ENCODE assay signal across 13 cellular contexts in genomic region chr2:132623096-132623839, GRCh38. TPM values are rescaled to one million over a fixed set of nuclear protein-coding genes. Genes with fewer than 3 reads are reported as not detected.
A peak's percentile ranks its signal among the peaks of the same experiment; 100 is the strongest.
DNase-seq lines count a peak whose midpoint lies in the region; TF ChIP-seq lines count a peak whose summit lies in the region.
"Had no signal": no experiment of that assay in that cellular context is flagged by ENCODE, and none has a peak within 500 bp of the region (broad histone marks: within the 10 kb centered on the region; RNA-seq: fewer than 3 reads in every experiment).

No MANE protein-coding gene starts in this region.

- no peaks in the 10 kb centered on the region for H3K36me3 Mint-ChIP-seq in HFFc6 (ENCODE audit: low read depth)

- POLR2A ChIA-PET in A673 (lab: Charles Lee; ENCODE audit: low non-redundant PET), result no interaction called here

- CTCF ChIA-PET in A673 (lab: Charles Lee), result interaction anchor here (0.5 kb wide), 1 partner anchor 8 kb away, joined by 3 read pairs; no protein-coding TSS in a partner anchor

- H3K9me3 Mint-ChIP-seq in HFFc6, result no peaks in the 10 kb centered on the region; the same call in 1 of the 2 replicates

- H3K27me3 Mint-ChIP-seq in HFFc6 (ENCODE audit: insufficient read depth), result peaks cover 3% of the 10 kb centered on the region

- intact Hi-C loops in A673 (cut with micrococcal nuclease; ENCODE audit: unreplicated experiment), result no loop called here

- TF ChIP-seq CTCF in A673 (conservative IDR thresholded peaks at IDR 0.05; ENCODE audit: low read depth, low read length) (no peak), HFFc6 (IDR thresholded peaks at IDR 0.05) (no peak), fibroblast of the aortic adventitia (IDR thresholded peaks at IDR 0.05; ENCODE audit: insufficient read depth, low read length) (no peak)

- no peaks in the 10 kb centered on the region for H3K27me3 ChIP-seq in A673 (replicated peaks; ENCODE audit: insufficient read depth, low read depth, low read length, poor library complexity)
- H3K27me3 ChIP-seq: tibial artery had no signal

- DNase-seq in A673 (ENCODE audit: low spot score) (peak; percentile 18), HFFc6 (peak; percentile 49), UCSD-AML1 (lab: John Stamatoyannopoulos, UW; ENCODE audit: unreplicated experiment) (peak; percentile 11), fibroblast of the aortic adventitia (ENCODE audit: low read depth) (peak; percentile 71), NCI-H524 (lab: John Stamatoyannopoulos, UW) (no peak), NCI-H748 treated with DMSO at 0.1 percent for 48 hours (lab: John Stamatoyannopoulos, UW) (no peak), mucosa of gallbladder (ENCODE audit: low spot score) (no peak), hepatic stellate cell (ENCODE audit: low spot score) (no peak)
- DNase-seq: left cardiac atrium, NCI-H1417, NCI-H69, small intestine had no signal

- H3K4me3 Mint-ChIP-seq in HFFc6, result peak overlapping the region; percentile 74

- no TSS peak for BruUV-seq in A673 (replicated peaks; lab: Mats Ljungman, UMichigan)

- peaks cover 47% of the 10 kb centered on the region for H3K4me1 Mint-ChIP-seq in HFFc6 (ENCODE audit: low read depth)

- H3K4me3 ChIP-seq in A673 (ENCODE audit: low read depth, low read length, poor library complexity, severe bottlenecking) (no peak overlapping the region), fibroblast of the aortic adventitia (ENCODE audit: low read depth, low read length) (no peak overlapping the region)
- H3K4me3 ChIP-seq: tibial artery had no signal

- no peaks in the 10 kb centered on the region for H3K9me3 ChIP-seq in A673 (ENCODE audit: low read depth, low read length, poor library complexity, severe bottlenecking)
- H3K9me3 ChIP-seq: tibial artery had no signal

- H3K4me1 ChIP-seq in A673 (ENCODE audit: insufficient read depth, low read length, poor library complexity, severe bottlenecking), result no peaks in the 10 kb centered on the region
- H3K4me1 ChIP-seq: tibial artery had no signal

- no peaks in the 10 kb centered on the region for H3K36me3 ChIP-seq in A673 (ENCODE audit: insufficient read depth, low read length, poor library complexity, severe bottlenecking)
- H3K36me3 ChIP-seq: tibial artery had no signal

- peak overlapping the region; percentile 90 for H3K27ac Mint-ChIP-seq in HFFc6

- no peak overlapping the region for H3K27ac ChIP-seq in A673 (ENCODE audit: low read depth, low read length, poor library complexity, severe bottlenecking)
- H3K27ac ChIP-seq: tibial artery had no signal

RNA-seq across cellular contexts. Expression of gene LYPD1, which starts 46.7 kb away (rescaled TPM):
- total RNA-seq in A673 (2021) (9.8 and 13.8 TPM in 2 replicates), fibroblast of the aortic adventitia (ENCODE audit: low replicate concordance) (0.74 and 25.2 TPM in 2 replicates), mucosa of gallbladder (14.6 TPM)
- total RNA-seq in HFFc6 (2021; fragmentation: NEBNext Ultra II Directional; extraction: Animal tissue kit (Norgen Biotek cat#: 25700)), result 10 to 100 TPM in 2 of 6 experiments, 1 to 10 TPM in 4; 1.5 to 10.3 (median 9.3) TPM

Comparison
In these comparisons a context has a peak if more than half of its experiments do, and no peak if none do; other contexts are left out.
1. DNase-seq: peak in A673 (single experiment), HFFc6 (single experiment), UCSD-AML1 (single experiment) and fibroblast of the aortic adventitia (single experiment); none in NCI-H524 (0 of 2), NCI-H748 treated with DMSO at 0.1 percent for 48 hours (single experiment), mucosa of gallbladder (single experiment) and hepatic stellate cell (single experiment).